16 cellular contexts compared by ENCODE assay signal in genomic region chr7:114508096-114508495, GRCh38.
DNase-seq lines count a peak whose midpoint lies in the region; ATAC-seq and TF ChIP-seq lines count a peak whose summit lies in the region.
"Had no signal": no experiment of that assay in that cellular context is flagged by ENCODE, and none has a peak within 500 bp of the region (broad histone marks: within the 10 kb centered on the region; RNA-seq: fewer than 3 reads in every experiment).

No MANE protein-coding gene starts in this region.

- DNase-seq in H4 (ENCODE audit: low spot score) (peak; percentile 40), amniotic epithelial cell (ENCODE audit: low read depth) (peak; percentile 26), fibroblast of peridontal ligament (ENCODE audit: extremely low read depth) (peak; percentile 18), gastrocnemius medialis (peak; percentile 30 to 32), Kasumi-1 (lab: John Stamatoyannopoulos, UW) (no peak), Calu3 (no peak)
- DNase-seq: activated naive CD4-positive, alpha-beta T cell treated with anti-CD3 and anti-CD28 coated beads for 36 hours; CD8-positive, alpha-beta memory T cell; endodermal cell; hypothalamus; left colon; NCI-H1930; posterior cingulate gyrus; T-helper 1 cell had no signal

- peak; percentile 100 for ATAC-seq in gastrocnemius medialis
- ATAC-seq in activated T-helper 17 cell treated with anti-CD3 and anti-CD28 coated beads, Interleukin-2, amount 50 U/mL, for 72 hours (replicated peaks), result no peak
- ATAC-seq: left colon had no signal

- CTCF ChIA-PET in Calu3 (lab: Charles Lee), result no interaction called here

- intact Hi-C loops in gastrocnemius medialis (cut with DNase I; ENCODE audit: low total_unique reads), result no loop called here
- intact Hi-C loops in Calu3 (cut with micrococcal nuclease; ENCODE audit: unreplicated experiment), result no loop called here

- H3K9me3 Mint-ChIP-seq in Calu3 (ENCODE audit: low read depth, unreplicated experiment), result no peaks in the 10 kb centered on the region
- no peaks in the 10 kb centered on the region for H3K9me3 Mint-ChIP-seq in activated T-helper 17 cell treated with anti-CD3 and anti-CD28 coated beads, Interleukin-2, amount 50 U/mL, for 72 hours
- H3K9me3 Mint-ChIP-seq: CD8-positive, alpha-beta memory T cell; endodermal cell had no signal

- H3K27me3 Mint-ChIP-seq in Calu3 (ENCODE audit: unreplicated experiment), result no peaks in the 10 kb centered on the region
- H3K27me3 Mint-ChIP-seq in activated T-helper 17 cell treated with anti-CD3 and anti-CD28 coated beads, Interleukin-2, amount 50 U/mL, for 72 hours, result no peaks in the 10 kb centered on the region
- H3K27me3 Mint-ChIP-seq: CD8-positive, alpha-beta memory T cell had no signal

- in situ Hi-C loops in gastrocnemius medialis (cut with MboI; ENCODE audit: low sequenced_read_pairs in 4 of 4), result no loop called here

- peaks cover 18 to 21% of the 10 kb centered on the region in 2 donors for H3K4me1 ChIP-seq in gastrocnemius medialis

- H3K27ac ChIP-seq in gastrocnemius medialis, result peak overlapping the region; percentile 58 to 83 (median 76)
- H3K27ac ChIP-seq: RWPE1 had no signal

- H3K4me1 Mint-ChIP-seq in Calu3 (ENCODE audit: low read depth, unreplicated experiment), result no peaks in the 10 kb centered on the region
- no peaks in the 10 kb centered on the region for H3K4me1 Mint-ChIP-seq in activated T-helper 17 cell treated with anti-CD3 and anti-CD28 coated beads, Interleukin-2, amount 50 U/mL, for 72 hours
- H3K4me1 Mint-ChIP-seq: CD8-positive, alpha-beta memory T cell; endodermal cell had no signal

- TF ChIP-seq CTCF in gastrocnemius medialis (IDR thresholded peaks at IDR 0.05 in 4 of 5, conservative IDR thresholded peaks at IDR 0.05 in 1 of 5), result no peak
- no peak for TF ChIP-seq CTCF in Calu3 (IDR thresholded peaks at IDR 0.05; ENCODE audit: unreplicated experiment)

- no peaks in the 10 kb centered on the region for H3K9me3 ChIP-seq in gastrocnemius medialis

- H3K36me3 ChIP-seq in gastrocnemius medialis, result no peaks in the 10 kb centered on the region

- H3K36me3 Mint-ChIP-seq in Calu3 (ENCODE audit: insufficient read depth, unreplicated experiment), result no peaks in the 10 kb centered on the region
- H3K36me3 Mint-ChIP-seq in activated T-helper 17 cell treated with anti-CD3 and anti-CD28 coated beads, Interleukin-2, amount 50 U/mL, for 72 hours (ENCODE audit: low read depth), result no peaks in the 10 kb centered on the region
- H3K36me3 Mint-ChIP-seq: CD8-positive, alpha-beta memory T cell had no signal

- TF ChIP-seq POLR2A in gastrocnemius medialis (IDR thresholded peaks at IDR 0.05), result no peak

- BruUV-seq in Calu3 (replicated peaks; lab: Mats Ljungman, UMichigan), result no TSS peak

- no peak overlapping the region for H3K27ac Mint-ChIP-seq in Calu3 (ENCODE audit: unreplicated experiment)
- H3K27ac Mint-ChIP-seq in activated T-helper 17 cell treated with anti-CD3 and anti-CD28 coated beads, Interleukin-2, amount 50 U/mL, for 72 hours, result no peak overlapping the region
- H3K27ac Mint-ChIP-seq: activated naive CD4-positive, alpha-beta T cell treated with anti-CD3 and anti-CD28 coated beads for 36 hours; CD8-positive, alpha-beta memory T cell; endodermal cell had no signal

- H3K4me3 Mint-ChIP-seq in Calu3 (ENCODE audit: low read depth, unreplicated experiment), result no peak overlapping the region
- no peak overlapping the region for H3K4me3 Mint-ChIP-seq in activated T-helper 17 cell treated with anti-CD3 and anti-CD28 coated beads, Interleukin-2, amount 50 U/mL, for 72 hours
- H3K4me3 Mint-ChIP-seq: activated naive CD4-positive, alpha-beta T cell treated with anti-CD3 and anti-CD28 coated beads for 36 hours; CD8-positive, alpha-beta memory T cell; endodermal cell had no signal

- no peaks in the 10 kb centered on the region for H3K27me3 ChIP-seq in gastrocnemius medialis

- H3K4me3 ChIP-seq in gastrocnemius medialis, result no peak overlapping the region

Comparison
In these comparisons a context has a peak if more than half of its experiments do, and no peak if none do; other contexts are left out.
1. DNase-seq: peak in H4 (single experiment), amniotic epithelial cell (single experiment), fibroblast of peridontal ligament (single experiment) and gastrocnemius medialis (2 of 2); none in Kasumi-1 (0 of 2) and Calu3 (single experiment).